24 cellular contexts compared by ENCODE assay signal in the genomic region with DNA sequence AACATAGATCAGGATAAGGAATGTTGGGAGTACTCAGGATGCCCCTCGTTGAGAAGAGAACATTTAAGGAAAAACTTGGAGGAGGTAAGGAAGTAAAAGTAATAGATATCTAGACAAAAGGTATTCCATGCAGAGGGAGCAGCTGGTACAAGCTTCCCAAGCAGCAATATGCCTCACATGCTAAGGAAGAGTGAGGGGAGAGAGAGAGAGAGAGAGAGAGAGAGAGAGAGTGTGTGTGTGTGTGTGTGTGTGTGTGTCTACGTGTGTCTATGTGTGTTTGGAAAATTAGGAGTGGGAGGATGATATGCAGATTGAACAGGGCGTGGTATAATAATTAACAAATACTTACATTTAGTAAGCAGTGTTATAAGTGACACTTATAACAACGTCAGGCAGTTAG.
"Had no signal": no experiment of that assay in that cellular context is flagged by ENCODE, and none has a peak within 500 bp of the region (broad histone marks: within the 10 kb centered on the region; RNA-seq: fewer than 3 reads in every experiment).

No MANE protein-coding gene starts in this region.

- H3K4me2 ChIP-seq: hepatocyte had no signal

- H3K9me3 Mint-ChIP-seq: natural killer cell treated with Interleukin-12 subunit alpha and Interleukin-12 subunit beta and Interleukin-15 and Interleukin-18, amount 100 ng/mL, for 72 hours; neural crest cell; stimulated activated naive B cell treated with anti-CD40 and anti-IgM and Interleukin-4, amounts not matched to agents 10 μg/mL and 1 μg/mL and 100 μg/mL, for 72 hours had no signal

- H3K4me3 ChIP-seq: hepatocyte, left ventricle myocardium inferior, lung, mucosa of descending colon, ovary, skin epidermis, stomach, testis, thyroid gland, transverse colon, upper lobe of right lung had no signal

- H2AFZ ChIP-seq: hepatocyte had no signal

- H3K27ac ChIP-seq: hepatocyte, left ventricle myocardium inferior, ovary, skin epidermis, stomach, testis, thyroid gland, transverse colon, upper lobe of right lung had no signal

- H3K27me3 ChIP-seq: ovary, testis, thyroid gland had no signal

- H3K4me1 ChIP-seq: testis, thyroid gland, upper lobe of right lung had no signal

- DNase-seq: islet precursor cell; left ventricle myocardium inferior; midbrain; mucosa of descending colon; naive thymus-derived CD4-positive, alpha-beta T cell; ovary; right cardiac atrium; stimulated activated CD4-positive, alpha-beta T cell treated with anti-CD3 and anti-CD28 coated beads, Interleukin-12 subunit alpha, Interleukin-12 subunit beta, amount 100 ng/mL, for 4 hours; stimulated activated CD4-positive, alpha-beta T cell treated with anti-CD3 and anti-CD28 coated beads, Interleukin-15, amount 100 ng/mL, for 24 hours; stimulated activated CD4-positive, alpha-beta T cell treated with anti-CD3 and anti-CD28 coated beads, Interleukin-2, amount 100 ng/mL, for 24 hours; stimulated activated CD4-positive, alpha-beta T cell treated with anti-CD3 and anti-CD28 coated beads, Interleukin-4, amount 100 ng/mL, for 1 hour; stimulated activated naive B cell treated with anti-CD40 and anti-IgM and Interleukin-4, amounts not matched to agents 10 μg/mL and 1 μg/mL and 100 μg/mL, for 72 hours; stimulated activated naive CD8-positive, alpha-beta T cell treated with anti-CD3 and anti-CD28 coated beads, Interleukin-15, Interleukin-2, amounts not matched to agents 100 U/mL and 50 U/mL, for 24 hours; stomach; testis; thyroid gland; transverse colon; upper lobe of right lung had no signal

- H3K9me3 ChIP-seq: left ventricle myocardium inferior, mucosa of descending colon, ovary, testis, thyroid gland, transverse colon, upper lobe of right lung had no signal

- H3K36me3 Mint-ChIP-seq: natural killer cell treated with Interleukin-12 subunit alpha and Interleukin-12 subunit beta and Interleukin-15 and Interleukin-18, amount 100 ng/mL, for 72 hours had no signal

- H3K4me3 Mint-ChIP-seq: naive thymus-derived CD4-positive, alpha-beta T cell; natural killer cell treated with Interleukin-12 subunit alpha and Interleukin-12 subunit beta and Interleukin-15 and Interleukin-18, amount 100 ng/mL, for 72 hours; neural crest cell; stimulated activated naive B cell treated with anti-CD40 and anti-IgM and Interleukin-4, amounts not matched to agents 10 μg/mL and 1 μg/mL and 100 μg/mL, for 72 hours had no signal

- H3K79me2 ChIP-seq: hepatocyte had no signal

- H3K27ac Mint-ChIP-seq: naive thymus-derived CD4-positive, alpha-beta T cell; natural killer cell treated with Interleukin-12 subunit alpha and Interleukin-12 subunit beta and Interleukin-15 and Interleukin-18, amount 100 ng/mL, for 72 hours; progenitor cell of endocrine pancreas; stimulated activated naive B cell treated with anti-CD40 and anti-IgM and Interleukin-4, amounts not matched to agents 10 μg/mL and 1 μg/mL and 100 μg/mL, for 72 hours had no signal

- H3K36me3 ChIP-seq: left ventricle myocardium inferior, ovary, stomach, thyroid gland, transverse colon, upper lobe of right lung had no signal
